Comparison of ENCODE assay signal across 1 cellular context in the genomic region with DNA sequence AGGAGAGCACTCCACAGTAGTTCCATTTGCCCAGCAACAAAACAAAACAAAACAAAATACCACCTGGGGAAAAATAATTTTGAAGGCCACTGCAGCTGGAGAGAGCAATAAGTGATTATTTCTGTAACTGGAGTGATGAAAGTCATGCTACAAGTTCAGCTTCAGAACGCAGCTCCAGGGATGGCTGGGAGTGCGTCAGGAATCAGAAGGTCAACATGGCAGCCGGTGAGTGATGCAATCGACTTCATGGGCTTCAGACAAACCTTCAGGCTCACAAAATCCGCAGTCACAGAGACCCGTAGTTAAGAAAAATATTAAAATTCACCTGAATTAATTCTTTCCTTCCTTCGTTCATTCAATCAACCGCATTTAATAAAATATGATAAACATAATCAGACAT.
TF ChIP-seq lines count a peak whose summit lies in the region.

No MANE protein-coding gene starts in this region.

TF ChIP-seq in GM23338, 12 proteins besides CTCF, POLR2A, EP300 and RAD21:
- TF ChIP-seq, protein P1, sequence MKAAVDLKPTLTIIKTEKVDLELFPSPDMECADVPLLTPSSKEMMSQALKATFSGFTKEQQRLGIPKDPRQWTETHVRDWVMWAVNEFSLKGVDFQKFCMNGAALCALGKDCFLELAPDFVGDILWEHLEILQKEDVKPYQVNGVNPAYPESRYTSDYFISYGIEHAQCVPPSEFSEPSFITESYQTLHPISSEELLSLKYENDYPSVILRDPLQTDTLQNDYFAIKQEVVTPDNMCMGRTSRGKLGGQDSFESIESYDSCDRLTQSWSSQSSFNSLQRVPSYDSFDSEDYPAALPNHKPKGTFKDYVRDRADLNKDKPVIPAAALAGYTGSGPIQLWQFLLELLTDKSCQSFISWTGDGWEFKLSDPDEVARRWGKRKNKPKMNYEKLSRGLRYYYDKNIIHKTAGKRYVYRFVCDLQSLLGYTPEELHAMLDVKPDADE (IDR thresholded peaks at IDR 0.05), result no peak
- TF ChIP-seq, protein P2, sequence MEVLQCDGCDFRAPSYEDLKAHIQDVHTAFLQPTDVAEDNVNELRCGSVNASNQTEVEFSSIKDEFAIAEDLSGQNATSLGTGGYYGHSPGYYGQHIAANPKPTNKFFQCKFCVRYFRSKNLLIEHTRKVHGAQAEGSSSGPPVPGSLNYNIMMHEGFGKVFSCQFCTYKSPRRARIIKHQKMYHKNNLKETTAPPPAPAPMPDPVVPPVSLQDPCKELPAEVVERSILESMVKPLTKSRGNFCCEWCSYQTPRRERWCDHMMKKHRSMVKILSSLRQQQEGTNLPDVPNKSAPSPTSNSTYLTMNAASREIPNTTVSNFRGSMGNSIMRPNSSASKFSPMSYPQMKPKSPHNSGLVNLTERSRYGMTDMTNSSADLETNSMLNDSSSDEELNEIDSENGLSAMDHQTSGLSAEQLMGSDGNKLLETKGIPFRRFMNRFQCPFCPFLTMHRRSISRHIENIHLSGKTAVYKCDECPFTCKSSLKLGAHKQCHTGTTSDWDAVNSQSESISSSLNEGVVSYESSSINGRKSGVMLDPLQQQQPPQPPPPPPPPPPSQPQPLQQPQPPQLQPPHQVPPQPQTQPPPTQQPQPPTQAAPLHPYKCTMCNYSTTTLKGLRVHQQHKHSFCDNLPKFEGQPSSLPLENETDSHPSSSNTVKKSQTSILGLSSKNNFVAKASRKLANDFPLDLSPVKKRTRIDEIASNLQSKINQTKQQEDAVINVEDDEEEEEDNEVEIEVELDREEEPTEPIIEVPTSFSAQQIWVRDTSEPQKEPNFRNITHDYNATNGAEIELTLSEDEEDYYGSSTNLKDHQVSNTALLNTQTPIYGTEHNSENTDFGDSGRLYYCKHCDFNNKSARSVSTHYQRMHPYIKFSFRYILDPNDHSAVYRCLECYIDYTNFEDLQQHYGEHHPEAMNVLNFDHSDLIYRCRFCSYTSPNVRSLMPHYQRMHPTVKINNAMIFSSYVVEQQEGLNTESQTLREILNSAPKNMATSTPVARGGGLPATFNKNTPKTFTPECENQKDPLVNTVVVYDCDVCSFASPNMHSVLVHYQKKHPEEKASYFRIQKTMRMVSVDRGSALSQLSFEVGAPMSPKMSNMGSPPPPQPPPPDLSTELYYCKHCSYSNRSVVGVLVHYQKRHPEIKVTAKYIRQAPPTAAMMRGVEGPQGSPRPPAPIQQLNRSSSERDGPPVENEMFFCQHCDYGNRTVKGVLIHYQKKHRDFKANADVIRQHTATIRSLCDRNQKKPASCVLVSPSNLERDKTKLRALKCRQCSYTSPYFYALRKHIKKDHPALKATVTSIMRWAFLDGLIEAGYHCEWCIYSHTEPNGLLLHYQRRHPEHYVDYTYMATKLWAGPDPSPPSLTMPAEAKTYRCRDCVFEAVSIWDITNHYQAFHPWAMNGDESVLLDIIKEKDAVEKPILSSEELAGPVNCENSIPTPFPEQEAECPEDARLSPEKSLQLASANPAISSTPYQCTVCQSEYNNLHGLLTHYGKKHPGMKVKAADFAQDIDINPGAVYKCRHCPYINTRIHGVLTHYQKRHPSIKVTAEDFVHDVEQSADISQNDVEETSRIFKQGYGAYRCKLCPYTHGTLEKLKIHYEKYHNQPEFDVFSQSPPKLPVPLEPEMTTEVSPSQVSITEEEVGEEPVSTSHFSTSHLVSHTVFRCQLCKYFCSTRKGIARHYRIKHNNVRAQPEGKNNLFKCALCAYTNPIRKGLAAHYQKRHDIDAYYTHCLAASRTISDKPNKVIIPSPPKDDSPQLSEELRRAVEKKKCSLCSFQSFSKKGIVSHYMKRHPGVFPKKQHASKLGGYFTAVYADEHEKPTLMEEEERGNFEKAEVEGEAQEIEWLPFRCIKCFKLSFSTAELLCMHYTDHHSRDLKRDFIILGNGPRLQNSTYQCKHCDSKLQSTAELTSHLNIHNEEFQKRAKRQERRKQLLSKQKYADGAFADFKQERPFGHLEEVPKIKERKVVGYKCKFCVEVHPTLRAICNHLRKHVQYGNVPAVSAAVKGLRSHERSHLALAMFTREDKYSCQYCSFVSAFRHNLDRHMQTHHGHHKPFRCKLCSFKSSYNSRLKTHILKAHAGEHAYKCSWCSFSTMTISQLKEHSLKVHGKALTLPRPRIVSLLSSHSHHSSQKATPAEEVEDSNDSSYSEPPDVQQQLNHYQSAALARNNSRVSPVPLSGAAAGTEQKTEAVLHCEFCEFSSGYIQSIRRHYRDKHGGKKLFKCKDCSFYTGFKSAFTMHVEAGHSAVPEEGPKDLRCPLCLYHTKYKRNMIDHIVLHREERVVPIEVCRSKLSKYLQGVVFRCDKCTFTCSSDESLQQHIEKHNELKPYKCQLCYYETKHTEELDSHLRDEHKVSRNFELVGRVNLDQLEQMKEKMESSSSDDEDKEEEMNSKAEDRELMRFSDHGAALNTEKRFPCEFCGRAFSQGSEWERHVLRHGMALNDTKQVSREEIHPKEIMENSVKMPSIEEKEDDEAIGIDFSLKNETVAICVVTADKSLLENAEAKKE (CRISPR knock-in tag; IDR thresholded peaks at IDR 0.05), result no peak
- TF ChIP-seq REST (IDR thresholded peaks at IDR 0.05; ENCODE audit: unreplicated experiment) (no peak), JUNB (IDR thresholded peaks at IDR 0.05; ENCODE audit: unreplicated experiment) (no peak), POLR2AphosphoS5 (IDR thresholded peaks at IDR 0.05; ENCODE audit: low read depth) (no peak), ZNF331 (CRISPR knock-in tag; IDR thresholded peaks at IDR 0.05; ENCODE audit: low read depth) (no peak), EZH2phosphoT487 (IDR thresholded peaks at IDR 0.05; ENCODE audit: unreplicated experiment) (no peak), EZH2 (IDR thresholded peaks at IDR 0.05; ENCODE audit: low read depth, unreplicated experiment) (no peak), STAT1 (IDR thresholded peaks at IDR 0.05; ENCODE audit: unreplicated experiment) (no peak), ZNF114 (CRISPR knock-in tag; IDR thresholded peaks at IDR 0.05) (no peak), NANOG (IDR thresholded peaks at IDR 0.05; ENCODE audit: borderline replicate concordance) (no peak), CREB1 (CRISPR knock-in tag; IDR thresholded peaks at IDR 0.05; ENCODE audit: low read depth) (no peak)
